ENCODE assay signal across 24 cellular contexts in the genomic region with DNA sequence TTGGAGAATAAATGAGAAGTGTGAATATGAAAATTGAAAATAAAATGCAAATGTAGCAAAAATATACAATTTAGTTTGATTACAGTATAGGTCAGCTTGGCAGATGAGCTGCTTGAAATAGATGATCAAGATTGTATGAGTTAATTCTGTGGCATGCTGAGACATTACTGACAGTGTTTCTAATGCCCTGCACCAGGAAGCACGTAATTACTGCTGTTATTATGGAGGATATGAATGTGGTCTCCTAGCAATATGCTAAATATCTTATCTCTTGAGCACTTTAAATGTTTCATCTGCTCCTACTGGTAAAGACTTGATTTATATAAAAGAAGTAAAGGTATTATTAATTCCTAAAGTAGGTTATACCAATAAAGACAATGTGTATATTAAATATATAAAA.
DNase-seq lines count a peak whose midpoint lies in the region; ATAC-seq, FAIRE-seq and TF ChIP-seq lines count a peak whose summit lies in the region.
"Had no signal": no experiment of that assay in that cellular context is flagged by ENCODE, and none has a peak within 500 bp of the region (broad histone marks: within the 10 kb centered on the region; RNA-seq: fewer than 3 reads in every experiment).

No MANE protein-coding gene starts in this region.

- no peak overlapping the region for H2BK120ac ChIP-seq in IMR-90 (ENCODE audit: low read depth, low read length)

- H2AK9ac ChIP-seq in IMR-90 (replicated peaks; ENCODE audit: low read depth, low read length, poor library complexity) = no peak overlapping the region

- no peak overlapping the region for H3K23ac ChIP-seq in IMR-90 (ENCODE audit: low read depth, low read length)

- no peak overlapping the region for H2BK5ac ChIP-seq in IMR-90 (ENCODE audit: low read depth, low read length, poor library complexity, severe bottlenecking)

- H3K27me3 ChIP-seq in IMR-90 (ENCODE audit: control insufficient read depth, insufficient read depth, low read length) (no peaks in the 10 kb centered on the region), keratinocyte (ENCODE audit: control insufficient read depth, extremely low read depth, insufficient read depth, low read length) (no peaks in the 10 kb centered on the region)

- H3K4me2 ChIP-seq in IMR-90 (ENCODE audit: low read depth, low read length) (no peak overlapping the region), keratinocyte (ENCODE audit: control insufficient read depth, extremely low read depth, insufficient read depth, low read depth, low read length) (no peak overlapping the region)
- H3K4me2 ChIP-seq: SK-N-SH had no signal

- WGBS in IMR-90 (ENCODE audit: extremely low coverage in 2 of 2, insufficient read length in 1 of 2), 2 experiments = no CpG with 5 or more reads among the region's 1 CpG

- TF ChIP-seq CTCF in IMR-90 (conservative IDR thresholded peaks at IDR 0.05; ENCODE audit: low read depth, low read length) (no peak), keratinocyte (optimal IDR thresholded peaks at IDR 0.05 in 1 of 3, IDR thresholded peaks at IDR 0.05 in 1 of 3, conservative IDR thresholded peaks at IDR 0.05 in 1 of 3; ENCODE audit: extremely low read depth in 1 of 3, insufficient read depth in 2 of 3, low read length in 3 of 3) (no peak)

- CTCF ChIA-PET in IMR-90 (lab: Yijun Ruan, JAX) = no interaction called here

- H4K91ac ChIP-seq in IMR-90 (ENCODE audit: insufficient read depth, low read depth, low read length) = no peak overlapping the region

- no peak overlapping the region for H3K4me3 ChIP-seq in IMR-90 (ENCODE audit: insufficient read depth, low read depth, low read length)
- no peak overlapping the region for H3K4me3 ChIP-seq in keratinocyte (ENCODE audit: control insufficient read depth in 2 of 3, extremely low read depth in 1 of 3, insufficient read depth in 2 of 3, low read depth in 1 of 3, low read length in 3 of 3)
- H3K4me3 ChIP-seq: coronary artery had no signal

- TF ChIP-seq RAD21 in IMR-90 (IDR thresholded peaks at IDR 0.05; ENCODE audit: low read length) = no peak

- dilution Hi-C loops in IMR-90 (cut with HindIII; ENCODE audit: low sequenced_read_pairs, unreplicated experiment) = no loop called here
- dilution Hi-C loops in keratinocyte (cut with MboI; ENCODE audit: extremely low pct_ligation_motif_present, low sequenced_read_pairs) = no loop called here

- H3K14ac ChIP-seq in IMR-90 (replicated peaks; ENCODE audit: low read depth, low read length) = no peak overlapping the region

- no TSS peak for BruUV-seq in IMR-90 (replicated peaks; lab: Mats Ljungman, UMichigan)

- TF ChIP-seq POLR2A in IMR-90 (IDR thresholded peaks at IDR 0.05; ENCODE audit: low read depth, low read length) = no peak

- FAIRE-seq in keratinocyte (lab: Jason Lieb, UNC) = no peak

- no peaks in the 10 kb centered on the region for H3K36me3 ChIP-seq in IMR-90 (ENCODE audit: control insufficient read depth, insufficient read depth, low read length)
- no peaks in the 10 kb centered on the region for H3K36me3 ChIP-seq in keratinocyte (ENCODE audit: control insufficient read depth in 2 of 2, extremely low read depth in 1 of 2, insufficient read depth in 2 of 2, low read length in 2 of 2)

- DNase-seq in IMR-90 (no peak), NCI-H146 (lab: John Stamatoyannopoulos, UW) (peak; percentile 95), NOMO-1 treated with DMSO at 0.1 percent for 48 hours (lab: John Stamatoyannopoulos, UW; ENCODE audit: unreplicated experiment) (peak; percentile 71), keratinocyte (ENCODE audit: low read depth, low spot score) (no peak), GM03348 (ENCODE audit: low spot score) (no peak), LoVo (ENCODE audit: low spot score) (no peak), NCI-H345 (lab: John Stamatoyannopoulos, UW) (no peak)
- DNase-seq: activated CD8-positive, alpha-beta T cell treated with anti-CD3 and anti-CD28 coated beads for 36 hours; activated gamma-delta T cell; activated naive CD8-positive, alpha-beta T cell treated with anti-CD3 and anti-CD28 coated beads, Interleukin-2, amount 50 U/mL, for 24 hours; activated T-cell treated with anti-CD3 and anti-CD28 coated beads for 4 hours; CD4-positive, alpha-beta memory T cell; endodermal cell; head of caudate nucleus; left colon; naive B cell; NCI-H187; retina; SK-N-SH; stimulated activated CD4-positive, alpha-beta T cell treated with anti-CD3 and anti-CD28 coated beads, Interleukin-4, amount 100 ng/mL, for 4 hours; stimulated activated naive CD8-positive, alpha-beta T cell treated with anti-CD3 and anti-CD28 coated beads, Interleukin-15, Interleukin-2, amounts not matched to agents 100 U/mL and 50 U/mL, for 24 hours had no signal

- no peak overlapping the region for H3K9ac ChIP-seq in IMR-90 (ENCODE audit: low read depth, low read length)
- no peak overlapping the region for H3K9ac ChIP-seq in keratinocyte (ENCODE audit: control insufficient read depth, extremely low read depth, insufficient read depth, low read length)
- H3K9ac ChIP-seq: SK-N-SH had no signal

- no peaks in the 10 kb centered on the region for H4K20me1 ChIP-seq in IMR-90 (ENCODE audit: insufficient read depth, low read length)
- no peaks in the 10 kb centered on the region for H4K20me1 ChIP-seq in keratinocyte (ENCODE audit: control insufficient read depth, extremely low read depth, insufficient read depth, low read length)

- H2AFZ ChIP-seq in IMR-90 (replicated peaks; ENCODE audit: low read length, poor library complexity) (no peak overlapping the region), keratinocyte (ENCODE audit: control insufficient read depth, low read length) (peak overlapping the region; percentile 43)

- H4K8ac ChIP-seq in IMR-90 (ENCODE audit: low read depth in 2 of 2, low read length in 2 of 2) = no peak overlapping the region

- POLR2A ChIA-PET in IMR-90 (lab: Charles Lee; ENCODE audit: unreplicated experiment) = no interaction called here

- no peaks in the 10 kb centered on the region for H3K9me1 ChIP-seq in IMR-90 (ENCODE audit: insufficient read depth, low read length)
- H3K9me1 ChIP-seq in keratinocyte (ENCODE audit: control insufficient read depth, extremely low read depth, insufficient read depth, low read length) = no peaks in the 10 kb centered on the region

- H2BK15ac ChIP-seq in IMR-90 (ENCODE audit: low read depth, low read length) = no peak overlapping the region

- no peak overlapping the region for H2AK5ac ChIP-seq in IMR-90 (ENCODE audit: low read depth, low read length)

- no peak overlapping the region for H4K5ac ChIP-seq in IMR-90 (ENCODE audit: low read depth, low read length)

- ATAC-seq in IMR-90 (ENCODE audit: low read depth) = no peak
- ATAC-seq: activated CD4-positive, CD25-positive, alpha-beta regulatory T cell treated with anti-CD3 and anti-CD28 coated beads, Interleukin-2, amount 50 U/mL, for 24 hours; activated CD8-positive, alpha-beta T cell treated with anti-CD3 and anti-CD28 coated beads for 36 hours; activated naive CD8-positive, alpha-beta T cell treated with anti-CD3 and anti-CD28 coated beads, Interleukin-2, amount 50 U/mL, for 24 hours; left colon; stimulated activated naive CD8-positive, alpha-beta T cell treated with anti-CD3 and anti-CD28 coated beads, Interleukin-15, Interleukin-2, amounts not matched to agents 100 U/mL and 50 U/mL, for 24 hours had no signal

- no peak overlapping the region for H2BK20ac ChIP-seq in IMR-90 (ENCODE audit: low read depth, low read length)

- intact Hi-C loops in IMR-90 (cut with micrococcal nuclease) = no loop called here

- no peak overlapping the region for H3K18ac ChIP-seq in IMR-90 (ENCODE audit: low read depth, low read length)

- H3K4me1 ChIP-seq in IMR-90 (ENCODE audit: control insufficient read depth, insufficient read depth, low read length) (no peaks in the 10 kb centered on the region), keratinocyte (ENCODE audit: control insufficient read depth, extremely low read depth, insufficient read depth, low read length) (no peaks in the 10 kb centered on the region)

- no peaks in the 10 kb centered on the region for H3K79me2 ChIP-seq in keratinocyte (ENCODE audit: control insufficient read depth, insufficient read depth, low read length)

- no peaks in the 10 kb centered on the region for H3K79me1 ChIP-seq in IMR-90 (ENCODE audit: low read depth in 1 of 2, low read length in 2 of 2)

- no peak overlapping the region for H3K56ac ChIP-seq in IMR-90 (ENCODE audit: extremely low read depth, insufficient read depth, low read length)

- H3K4ac ChIP-seq in IMR-90 (ENCODE audit: low read depth, low read length) = no peak overlapping the region

- no peak overlapping the region for H3K27ac ChIP-seq in IMR-90 (ENCODE audit: insufficient read depth, low read length)
- no peak overlapping the region for H3K27ac ChIP-seq in keratinocyte (ENCODE audit: control insufficient read depth, insufficient read depth, low read length)
- H3K27ac ChIP-seq: coronary artery, RWPE1 had no signal

- H3K9me3 ChIP-seq in IMR-90 (ENCODE audit: control insufficient read depth, insufficient read depth, low read length) = no peaks in the 10 kb centered on the region
- H3K9me3 ChIP-seq in keratinocyte (ENCODE audit: control insufficient read depth, low read depth, low read length) = no peaks in the 10 kb centered on the region
- H3K9me3 ChIP-seq: SK-N-SH had no signal

- in situ Hi-C loops in IMR-90 (cut with MboI; ENCODE audit: low sequenced_read_pairs) = no loop called here

TF ChIP-seq in IMR-90, 13 proteins besides CTCF, POLR2A, EP300 and RAD21:
- TF ChIP-seq NFE2L2 (IDR thresholded peaks at IDR 0.05; ENCODE audit: low read depth, low read length) (no peak), USF2 (IDR thresholded peaks at IDR 0.05; ENCODE audit: low read depth, low read length) (no peak), MAFK (IDR thresholded peaks at IDR 0.05; ENCODE audit: low read depth, low read length) (0 out of 2 replicates have a peak, but pooled peaks have one; percentile 16)

Comparison
In these comparisons a context has a peak if more than half of its experiments do, and no peak if none do; other contexts are left out.
1. DNase-seq: peak in NCI-H146 (single experiment) and NOMO-1 treated with DMSO at 0.1 percent for 48 hours (single experiment); none in IMR-90 (single experiment), keratinocyte (single experiment), GM03348 (single experiment), LoVo (single experiment) and NCI-H345 (single experiment).